33 cellular contexts compared by ENCODE assay signal in genomic region chr6:121557146-121557545, GRCh38.
"Had no signal": no experiment of that assay in that cellular context is flagged by ENCODE, and none has a peak within 500 bp of the region (broad histone marks: within the 10 kb centered on the region; RNA-seq: fewer than 3 reads in every experiment).

No MANE protein-coding gene starts in this region.

- H3K27ac ChIP-seq: adrenal gland, ascending aorta, body of pancreas, brain microvascular endothelial cell, breast epithelium, cardiac muscle cell had no signal

- DNase-seq: activated effector memory CD4-positive, alpha-beta T cell treated with anti-CD3 and anti-CD28 coated beads, Interleukin-2, amount 50 U/mL, for 16 hours; activated effector memory CD4-positive, alpha-beta T cell treated with Interleukin-2 at 50 U/mL for 16 hours; activated gamma-delta T cell; activated gamma-delta T cell treated with Interleukin-2 at 50 U/mL for 16 hours; activated naive CD4-positive, alpha-beta T cell; activated naive CD4-positive, alpha-beta T cell treated with anti-CD3 and anti-CD28 coated beads for 36 hours; activated naive CD4-positive, alpha-beta T cell treated with anti-CD3 and anti-CD28 coated beads, Interleukin-2, amount 10 ng/mL, durations not matched to agents 7 days and 5 days; activated naive CD4-positive, alpha-beta T cell treated with anti-CD3 and anti-CD28 coated beads, Interleukin-2, amount 50 U/mL, for 16 hours; activated naive CD4-positive, alpha-beta T cell treated with Interleukin-2 at 50 U/mL for 16 hours; activated naive CD8-positive, alpha-beta T cell treated with anti-CD3 and anti-CD28 coated beads for 36 hours; activated naive CD8-positive, alpha-beta T cell treated with anti-CD3 and anti-CD28 coated beads, Interleukin-2, amount 10 ng/mL, durations not matched to agents 7 days and 5 days; activated naive CD8-positive, alpha-beta T cell treated with anti-CD3 and anti-CD28 coated beads, Interleukin-2, amount 50 U/mL, for 24 hours; activated T-cell treated with anti-CD3 and anti-CD28 coated beads for 4 hours; activated T-cell treated with anti-CD3 and anti-CD28 coated beads, Interleukin-2, amount 50 U/mL, for 1 hour; activated T-cell treated with anti-CD3 and anti-CD28 coated beads, Interleukin-2, amount 50 U/mL, for 24 hours; activated T-cell treated with anti-CD3 and anti-CD28 coated beads, Interleukin-2, amount 50 U/mL, for 4 hours; activated T-cell treated with anti-CD3 and anti-CD28 coated beads, Interleukin-2, amount 50 U/mL, for 48 hours; activated T-cell treated with anti-CD3 and anti-CD28 coated beads, Interleukin-2, amount 50 U/mL, for 72 hours; adrenal gland; amniotic stem cell; amygdala; anterior cingulate cortex; aorta; body of pancreas; brain microvascular endothelial cell; caudate nucleus; central memory CD4-positive, alpha-beta T cell; cerebellar nuclear complex had no signal

- H3K4me3 ChIP-seq: adrenal gland, ascending aorta, body of pancreas, breast epithelium, cardiac muscle cell had no signal

- H3K4me1 ChIP-seq: ascending aorta, body of pancreas, breast epithelium had no signal

- ATAC-seq: activated naive CD4-positive, alpha-beta T cell treated with anti-CD3 and anti-CD28 coated beads, Interleukin-2, amount 50 U/mL, for 72 hours; activated naive CD8-positive, alpha-beta T cell treated with anti-CD3 and anti-CD28 coated beads, Interleukin-2, amount 50 U/mL, for 24 hours; activated T-cell treated with anti-CD3 and anti-CD28 coated beads, Interleukin-2, amount 50 U/mL, for 4 hours; activated T-cell treated with anti-CD3 and anti-CD28 coated beads, Interleukin-2, amount 50 U/mL, for 72 hours; activated T-helper 17 cell treated with anti-CD3 and anti-CD28 coated beads, Interleukin-2, amount 50 U/mL, for 72 hours; body of pancreas had no signal

- H3K36me3 ChIP-seq: adrenal gland, ascending aorta, brain microvascular endothelial cell, breast epithelium, cardiac muscle cell had no signal

- H3K27me3 ChIP-seq: adrenal gland, ascending aorta, body of pancreas, brain microvascular endothelial cell, breast epithelium, cardiac muscle cell had no signal

- H3K9me3 ChIP-seq: adrenal gland, ascending aorta, body of pancreas, breast epithelium had no signal
